ENCODE assay signal across 8 cellular contexts in the genomic region with DNA sequence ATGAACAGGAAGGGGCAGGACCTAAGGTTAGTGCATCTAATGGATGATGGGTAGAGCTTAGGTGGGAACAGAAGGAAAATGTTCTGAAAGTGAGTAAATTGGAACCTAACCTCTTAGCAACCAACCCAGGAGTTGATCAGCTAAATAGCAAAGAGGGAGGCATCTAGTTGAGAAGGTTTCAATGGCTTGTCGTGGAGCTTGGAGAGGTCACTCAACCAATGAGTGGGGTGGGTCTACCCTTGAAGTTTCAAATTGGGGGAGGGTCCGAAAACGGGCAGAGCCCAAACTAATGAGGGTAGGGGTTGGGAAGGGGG. TPM values are rescaled to one million over a fixed set of nuclear protein-coding genes. Genes with fewer than 3 reads are reported as not detected.
DNase-seq lines count a peak whose midpoint lies in the region; ATAC-seq and TF ChIP-seq lines count a peak whose summit lies in the region.

No MANE protein-coding gene starts in this region.

- intact Hi-C loops in activated T-helper 2 cell treated with anti-CD3 and anti-CD28 coated beads, Interferon-gamma antibody, Interleukin-2, Interleukin-4, amounts not matched to agents 10 μg/mL and 5 μg/mL and 100 μg/mL, durations not matched to agents 14 hours and 24 hours and 36 hours (cut with micrococcal nuclease): loop anchor here (2.0 kb wide), 1 partner anchor 34 kb away; no protein-coding TSS in a partner anchor
- intact Hi-C loops in testis (cut with DNase I; ENCODE audit: low total_unique reads): no loop called here

- peaks cover 0 to 25% (median 16%) of the 10 kb centered on the region in 4 donors for H3K27me3 ChIP-seq in upper lobe of left lung
- no peaks in the 10 kb centered on the region for H3K27me3 ChIP-seq in testis

- no peaks in the 10 kb centered on the region for H3K36me3 ChIP-seq in upper lobe of left lung
- no peaks in the 10 kb centered on the region for H3K36me3 ChIP-seq in testis (ENCODE audit: low read depth, missing control alignments)

- peak overlapping the region; percentile 40 for H3K4me3 Mint-ChIP-seq in activated naive CD4-positive, alpha-beta T cell treated with anti-CD3 and anti-CD28 coated beads, Interleukin-2, amount 10 ng/mL, durations not matched to agents 7 days and 5 days
- H3K4me3 Mint-ChIP-seq in activated T-helper 2 cell treated with anti-CD3 and anti-CD28 coated beads, Interferon-gamma antibody, Interleukin-2, Interleukin-4, amounts not matched to agents 10 μg/mL and 5 μg/mL and 100 μg/mL, durations not matched to agents 14 hours and 24 hours and 36 hours (ENCODE audit: low read depth): peak overlapping the region; percentile 34
- H3K4me3 Mint-ChIP-seq in immature natural killer cell: peak overlapping the region; percentile 54 to 79 (median 71)

- no peak for ATAC-seq in upper lobe of left lung (ENCODE audit: low FRiP score in 2 of 2)

- CTCF ChIA-PET in activated naive CD4-positive, alpha-beta T cell treated with anti-CD3 and anti-CD28 coated beads, Interleukin-2, amount 10 ng/mL, durations not matched to agents 7 days and 5 days (lab: Charles Lee): interaction anchor here (0.8 to 1.5 kb wide), 5 partner anchors 21 to 266 kb away, joined by 3 to 4 read pairs (median 3); no protein-coding TSS in a partner anchor

- peaks cover 43% of the 10 kb centered on the region for H3K27me3 Mint-ChIP-seq in activated naive CD4-positive, alpha-beta T cell treated with anti-CD3 and anti-CD28 coated beads, Interleukin-2, amount 10 ng/mL, durations not matched to agents 7 days and 5 days
- peaks cover 34% of the 10 kb centered on the region for H3K27me3 Mint-ChIP-seq in activated T-helper 2 cell treated with anti-CD3 and anti-CD28 coated beads, Interferon-gamma antibody, Interleukin-2, Interleukin-4, amounts not matched to agents 10 μg/mL and 5 μg/mL and 100 μg/mL, durations not matched to agents 14 hours and 24 hours and 36 hours (ENCODE audit: low read depth)
- H3K27me3 Mint-ChIP-seq in immature natural killer cell (ENCODE audit: low read depth in 3 of 3): peaks cover 12 to 21% (median 20%) of the 10 kb centered on the region in 3 donors

- H3K27ac Mint-ChIP-seq in activated naive CD4-positive, alpha-beta T cell treated with anti-CD3 and anti-CD28 coated beads, Interleukin-2, amount 10 ng/mL, durations not matched to agents 7 days and 5 days: no peak overlapping the region
- peak overlapping the region; percentile 23 for H3K27ac Mint-ChIP-seq in activated T-helper 2 cell treated with anti-CD3 and anti-CD28 coated beads, Interferon-gamma antibody, Interleukin-2, Interleukin-4, amounts not matched to agents 10 μg/mL and 5 μg/mL and 100 μg/mL, durations not matched to agents 14 hours and 24 hours and 36 hours
- peak overlapping the region; percentile 58 to 88 (median 70) for H3K27ac Mint-ChIP-seq in immature natural killer cell

- TF ChIP-seq EP300 in upper lobe of left lung (IDR thresholded peaks at IDR 0.05): no peak

- H3K9me3 ChIP-seq in upper lobe of left lung (no peaks in the 10 kb centered on the region), testis (no peaks in the 10 kb centered on the region)

- peaks cover 21% of the 10 kb centered on the region for H3K4me1 Mint-ChIP-seq in activated naive CD4-positive, alpha-beta T cell treated with anti-CD3 and anti-CD28 coated beads, Interleukin-2, amount 10 ng/mL, durations not matched to agents 7 days and 5 days
- peaks cover 10% of the 10 kb centered on the region for H3K4me1 Mint-ChIP-seq in activated T-helper 2 cell treated with anti-CD3 and anti-CD28 coated beads, Interferon-gamma antibody, Interleukin-2, Interleukin-4, amounts not matched to agents 10 μg/mL and 5 μg/mL and 100 μg/mL, durations not matched to agents 14 hours and 24 hours and 36 hours (ENCODE audit: low read depth)
- H3K4me1 Mint-ChIP-seq in immature natural killer cell: peaks cover 17 to 19% of the 10 kb centered on the region in 2 donors

- no peak for TF ChIP-seq CTCF in upper lobe of left lung (IDR thresholded peaks at IDR 0.05)
- no peak for TF ChIP-seq CTCF in testis (IDR thresholded peaks at IDR 0.05)

- TF ChIP-seq POLR2A in upper lobe of left lung (IDR thresholded peaks at IDR 0.05): no peak
- no peak for TF ChIP-seq POLR2A in testis (IDR thresholded peaks at IDR 0.05)

- no peaks in the 10 kb centered on the region for H3K9me3 Mint-ChIP-seq in activated naive CD4-positive, alpha-beta T cell treated with anti-CD3 and anti-CD28 coated beads, Interleukin-2, amount 10 ng/mL, durations not matched to agents 7 days and 5 days
- no peaks in the 10 kb centered on the region for H3K9me3 Mint-ChIP-seq in activated T-helper 2 cell treated with anti-CD3 and anti-CD28 coated beads, Interferon-gamma antibody, Interleukin-2, Interleukin-4, amounts not matched to agents 10 μg/mL and 5 μg/mL and 100 μg/mL, durations not matched to agents 14 hours and 24 hours and 36 hours
- peaks cover 0 to 2% (median 0%) of the 10 kb centered on the region in 6 donors for H3K9me3 Mint-ChIP-seq in immature natural killer cell

- H3K4me3 ChIP-seq in upper lobe of left lung (peak overlapping the region in 3 of 4 donors; percentile 24 to 48 (median 42)), testis (no peak overlapping the region)

- WGBS in upper lobe of left lung, 2 donors: 23 to 29% methylated on average over 3 of the region's 3 CpGs
- WGBS in testis, 2 donors: 23 to 26% methylated on average over 3 of the region's 3 CpGs

- peak overlapping the region in 3 of 4 donors; percentile 42 to 63 (median 52) for H3K27ac ChIP-seq in upper lobe of left lung
- H3K27ac ChIP-seq in testis: peak overlapping the region in 1 of 2 donors; percentile 65

- peaks cover 1% of the 10 kb centered on the region for H3K36me3 Mint-ChIP-seq in activated naive CD4-positive, alpha-beta T cell treated with anti-CD3 and anti-CD28 coated beads, Interleukin-2, amount 10 ng/mL, durations not matched to agents 7 days and 5 days
- no peaks in the 10 kb centered on the region for H3K36me3 Mint-ChIP-seq in activated T-helper 2 cell treated with anti-CD3 and anti-CD28 coated beads, Interferon-gamma antibody, Interleukin-2, Interleukin-4, amounts not matched to agents 10 μg/mL and 5 μg/mL and 100 μg/mL, durations not matched to agents 14 hours and 24 hours and 36 hours (ENCODE audit: low read depth)
- H3K36me3 Mint-ChIP-seq in immature natural killer cell: no peaks in the 10 kb centered on the region

- no peak for DNase-seq in activated naive CD4-positive, alpha-beta T cell treated with anti-CD3 and anti-CD28 coated beads, Interleukin-2, amount 10 ng/mL, durations not matched to agents 7 days and 5 days
- DNase-seq in activated naive CD4-positive, alpha-beta T cell treated with Interleukin-2 at 50 U/mL for 16 hours: no peak
- no peak for DNase-seq in activated T-helper 2 cell treated with anti-CD3 and anti-CD28 coated beads, Interferon-gamma antibody, Interleukin-2, Interleukin-4, amounts not matched to agents 10 μg/mL and 5 μg/mL and 100 μg/mL, durations not matched to agents 14 hours and 24 hours and 36 hours (ENCODE audit: low spot score)
- DNase-seq in immature natural killer cell (no peak), upper lobe of left lung (no peak), testis (no peak), HK-2 (ENCODE audit: unreplicated experiment) (no peak), GM03348 (ENCODE audit: low spot score) (no peak)

- H3K4me1 ChIP-seq in upper lobe of left lung (peaks cover 4 to 24% (median 15%) of the 10 kb centered on the region in 4 donors), testis (peaks cover 3% of the 10 kb centered on the region)

RNA-seq across cellular contexts. Expression of a gene that starts 5.7 kb away (rescaled TPM):
- 125 and 136 TPM in 2 replicates for total RNA-seq in activated T-helper 2 cell treated with anti-CD3 and anti-CD28 coated beads, Interferon-gamma antibody, Interleukin-2, Interleukin-4, amounts not matched to agents 10 μg/mL and 5 μg/mL and 100 μg/mL, durations not matched to agents 14 hours and 24 hours and 36 hours
- 100 to 1,000 TPM; 115 to 186 (median 156) TPM for polyA plus RNA-seq in immature natural killer cell
- 100 to 1,000 TPM in 2 of 6 donors, 10 to 100 TPM in 4; 60.6 to 232 (median 90.2) TPM for total RNA-seq in upper lobe of left lung
- 10 to 100 TPM; 35.6 to 56.3 TPM for total RNA-seq in testis
- 37.2 TPM for polyA plus RNA-seq in testis (ENCODE audit: insufficient read depth, low read depth, low replicate concordance)

RNA-seq across cellular contexts. Expression of a gene that starts 30.2 kb away (rescaled TPM):
- 101 and 104 TPM in 2 replicates for total RNA-seq in activated T-helper 2 cell treated with anti-CD3 and anti-CD28 coated beads, Interferon-gamma antibody, Interleukin-2, Interleukin-4, amounts not matched to agents 10 μg/mL and 5 μg/mL and 100 μg/mL, durations not matched to agents 14 hours and 24 hours and 36 hours
- polyA plus RNA-seq in immature natural killer cell (10 to 100 TPM in 2 of 3 donors, 1 to 10 TPM in 1; 8.9 to 21.5 (median 18.8) TPM), testis (ENCODE audit: insufficient read depth, low read depth, low replicate concordance) (270 TPM)
- total RNA-seq in upper lobe of left lung (100 to 1,000 TPM; 125 to 541 (median 401) TPM), testis (100 to 1,000 TPM; 309 to 417 TPM)

Comparison
In these comparisons a context has a peak if more than half of its experiments do, and no peak if none do; other contexts are left out.
1. H3K4me3 ChIP-seq: peak in upper lobe of left lung (3 of 4); none in testis (0 of 2).
2. Peak in every context shown above with its lines, with median percentiles within 50 percentile points of each other: H3K4me3 Mint-ChIP-seq.